ENCODE assay signal across 8 cellular contexts in genomic region chr16:85554791-85555548, GRCh38. TPM values are rescaled to one million over a fixed set of nuclear protein-coding genes. Genes with fewer than 3 reads are reported as not detected.
DNase-seq lines count a peak whose midpoint lies in the region; ATAC-seq and TF ChIP-seq lines count a peak whose summit lies in the region.

No MANE protein-coding gene starts in this region.

- peaks cover 10 to 40% of the 10 kb centered on the region in 2 donors for H3K4me1 ChIP-seq in left lung

- peak; percentile 30 for ATAC-seq in central memory CD8-positive, alpha-beta T cell (replicated peaks; ENCODE audit: extremely low read depth, poor library complexity, severe bottlenecking)
- ATAC-seq in left lung (peak; percentile 30), HG02870 (IDR thresholded peaks at IDR 0.05; ENCODE audit: unreplicated experiment) (no peak), HG03095 (IDR thresholded peaks at IDR 0.05; ENCODE audit: unreplicated experiment) (no peak)

- H3K36me3 ChIP-seq in MG63: no peaks in the 10 kb centered on the region
- H3K36me3 ChIP-seq in left lung: no peaks in the 10 kb centered on the region

- peak; percentile 85 for DNase-seq in EH (ENCODE audit: low read depth)
- DNase-seq in MG63: peak; percentile 80
- DNase-seq in activated CD4-positive, CD25-positive, alpha-beta regulatory T cell treated with anti-CD3 and anti-CD28 coated beads, Interleukin-2, amount 50 U/mL, for 16 hours (ENCODE audit: low read depth, low spot score): peak; percentile 10
- peak; percentile 43 to 65 for DNase-seq in central memory CD8-positive, alpha-beta T cell (ENCODE audit: low spot score in 2 of 2)
- peak; percentile 76 to 92 for DNase-seq in left lung
- peak; percentile 47 to 54 for DNase-seq in stimulated activated CD4-positive, alpha-beta T cell treated with anti-CD3 and anti-CD28 coated beads, Interleukin-4, amount 100 ng/mL, for 48 hours (ENCODE audit: low read depth in 2 of 2)

- peaks cover 42% of the 10 kb centered on the region for H3K36me3 Mint-ChIP-seq in central memory CD8-positive, alpha-beta T cell (ENCODE audit: insufficient read depth)

- intact Hi-C loops in left lung (cut with DNase I): loop anchor here in 1 of 2 donors (10.0 kb wide), 1 partner anchor 60 kb away; the partner anchor contains the start of gene GSE1

- peak overlapping the region; percentile 88 to 98 for H3K27ac ChIP-seq in left lung

- no peak for TF ChIP-seq CTCF in left lung (IDR thresholded peaks at IDR 0.05)

- H3K4me3 ChIP-seq in MG63: peak overlapping the region; percentile 77
- peak overlapping the region; percentile 78 to 85 for H3K4me3 ChIP-seq in left lung

- H3K4me3 Mint-ChIP-seq in central memory CD8-positive, alpha-beta T cell: peak overlapping the region; percentile 96

- H3K9me3 ChIP-seq in MG63: no peaks in the 10 kb centered on the region
- H3K9me3 ChIP-seq in left lung: no peaks in the 10 kb centered on the region

- H3K9me3 Mint-ChIP-seq in central memory CD8-positive, alpha-beta T cell: no peaks in the 10 kb centered on the region

- peaks cover 49% of the 10 kb centered on the region for H3K4me1 Mint-ChIP-seq in central memory CD8-positive, alpha-beta T cell

- peak overlapping the region; percentile 97 for H3K27ac Mint-ChIP-seq in central memory CD8-positive, alpha-beta T cell (ENCODE audit: low read depth)

- no peaks in the 10 kb centered on the region for H3K27me3 Mint-ChIP-seq in central memory CD8-positive, alpha-beta T cell

- H3K27me3 ChIP-seq in MG63: no peaks in the 10 kb centered on the region
- no peaks in the 10 kb centered on the region for H3K27me3 ChIP-seq in left lung

RNA-seq across cellular contexts. Expression of gene GSE1, which starts 58.2 kb away (rescaled TPM):
- total RNA-seq in MG63 (2014; rRNA removed; shearing (Covaris generic); ENCODE audit: low replicate concordance): 9.3 and 19.1 TPM in 2 replicates
- 10 to 100 TPM; 84.8 to 93.0 TPM for total RNA-seq in left lung

Comparison
In these comparisons a context has a peak if more than half of its experiments do, and no peak if none do; other contexts are left out.
1. DNase-seq: peak in every context shown above with its lines; median percentile 85 in EH; 84 in left lung; 80 in MG63; 54 in central memory CD8-positive, alpha-beta T cell; 50 in stimulated activated CD4-positive, alpha-beta T cell treated with anti-CD3 and anti-CD28 coated beads, Interleukin-4, amount 100 ng/mL, for 48 hours; 10 in activated CD4-positive, CD25-positive, alpha-beta regulatory T cell treated with anti-CD3 and anti-CD28 coated beads, Interleukin-2, amount 50 U/mL, for 16 hours.
2. ATAC-seq: peak in central memory CD8-positive, alpha-beta T cell (single experiment) and left lung (single experiment); none in HG02870 (single experiment) and HG03095 (single experiment).